ENCODE assay signal across 18 cellular contexts in the genomic region with DNA sequence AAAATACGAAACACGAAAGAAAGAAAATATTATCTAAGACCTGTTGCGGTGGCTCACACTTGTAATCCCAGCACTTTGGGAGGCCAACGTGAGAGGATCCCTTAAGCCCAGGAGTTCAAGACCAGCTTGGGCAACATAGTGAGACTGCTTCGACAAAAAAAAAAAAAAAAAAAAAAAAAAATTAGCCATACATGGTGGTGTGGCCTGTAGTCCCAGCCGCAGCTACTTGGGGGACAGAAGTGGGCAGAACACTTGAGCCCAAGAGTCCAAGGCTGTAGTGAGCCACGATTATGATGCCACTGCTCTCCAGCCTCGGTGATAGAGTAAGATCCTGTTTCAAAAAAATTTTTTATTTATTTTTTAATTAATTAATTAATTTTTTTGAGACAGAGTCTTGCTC. TPM values are rescaled to one million over a fixed set of nuclear protein-coding genes. Genes with fewer than 3 reads are reported as not detected.
DNase-seq lines count a peak whose midpoint lies in the region; ATAC-seq and TF ChIP-seq lines count a peak whose summit lies in the region.
"Had no signal": no experiment of that assay in that cellular context is flagged by ENCODE, and none has a peak within 500 bp of the region (broad histone marks: within the 10 kb centered on the region; RNA-seq: fewer than 3 reads in every experiment).

No MANE protein-coding gene starts in this region.

- no peak overlapping the region for H3K4me3 Mint-ChIP-seq in T-helper 1 cell treated with Interleukin-12 subunit alpha and Interleukin-12 subunit beta and Interleukin-4 antibody, amounts not matched to agents 30 μg/mL and 1 μg/mL, for 36 hours
- no peak overlapping the region for H3K4me3 Mint-ChIP-seq in activated T-helper 1 cell treated with anti-CD3 and anti-CD28 coated beads, Interleukin-12 subunit alpha, Interleukin-12 subunit beta, Interleukin-2, Interleukin-4 antibody, amounts not matched to agents 30 ng/mL and 10 ng/mL and 1 ng/mL, durations not matched to agents 14 hours and 24 hours and 36 hours
- H3K4me3 Mint-ChIP-seq in naive thymus-derived CD8-positive, alpha-beta T cell: peak overlapping the region in 1 of 10 donors; percentile 74

- H3K9me3 ChIP-seq in A673 (ENCODE audit: low read depth, low read length, poor library complexity, severe bottlenecking): no peaks in the 10 kb centered on the region
- H3K9me3 ChIP-seq: A549, lower lobe of right lung, SJCRH30 had no signal

- BruUV-seq in A673 (replicated peaks; lab: Mats Ljungman, UMichigan): no TSS peak

- peaks cover 20% of the 10 kb centered on the region for H3K36me3 Mint-ChIP-seq in T-helper 1 cell treated with Interleukin-12 subunit alpha and Interleukin-12 subunit beta and Interleukin-4 antibody, amounts not matched to agents 30 μg/mL and 1 μg/mL, for 36 hours (ENCODE audit: low read depth)
- H3K36me3 Mint-ChIP-seq in activated T-helper 1 cell treated with anti-CD3 and anti-CD28 coated beads, Interleukin-12 subunit alpha, Interleukin-12 subunit beta, Interleukin-2, Interleukin-4 antibody, amounts not matched to agents 30 ng/mL and 10 ng/mL and 1 ng/mL, durations not matched to agents 14 hours and 24 hours and 36 hours (ENCODE audit: low read depth): peaks cover 21% of the 10 kb centered on the region
- peaks cover 9 to 22% (median 16%) of the 10 kb centered on the region in 3 donors for H3K36me3 Mint-ChIP-seq in naive thymus-derived CD8-positive, alpha-beta T cell

- H3K27ac Mint-ChIP-seq in T-helper 1 cell treated with Interleukin-12 subunit alpha and Interleukin-12 subunit beta and Interleukin-4 antibody, amounts not matched to agents 30 μg/mL and 1 μg/mL, for 36 hours: peak overlapping the region; percentile 80
- H3K27ac Mint-ChIP-seq in activated T-helper 1 cell treated with anti-CD3 and anti-CD28 coated beads, Interleukin-12 subunit alpha, Interleukin-12 subunit beta, Interleukin-2, Interleukin-4 antibody, amounts not matched to agents 30 ng/mL and 10 ng/mL and 1 ng/mL, durations not matched to agents 14 hours and 24 hours and 36 hours: peak overlapping the region; percentile 79
- H3K27ac Mint-ChIP-seq in naive thymus-derived CD8-positive, alpha-beta T cell: peak overlapping the region in 6 of 10 donors; percentile 84 to 94 (median 92)

- H3K27me3 ChIP-seq in HL-60 (ENCODE audit: insufficient read depth, poor library complexity, severe bottlenecking) (no peaks in the 10 kb centered on the region), A673 (replicated peaks; ENCODE audit: insufficient read depth, low read depth, low read length, poor library complexity) (no peaks in the 10 kb centered on the region)
- H3K27me3 ChIP-seq: SJCRH30 had no signal

- no peak overlapping the region; the same call in 1 of the 2 replicates for H3K27ac ChIP-seq in HL-60 (replicated peaks)
- H3K27ac ChIP-seq in A673 (ENCODE audit: low read depth, low read length, poor library complexity, severe bottlenecking): no peak overlapping the region
- H3K27ac ChIP-seq: SJCRH30 had no signal

- ATAC-seq in naive thymus-derived CD8-positive, alpha-beta T cell: no peak

- POLR2A ChIA-PET in naive thymus-derived CD8-positive, alpha-beta T cell (lab: Charles Lee): interaction anchor here (0.7 to 6.1 kb wide), 10 partner anchors 10 to 353 kb away, joined by 3 to 40 read pairs (median 8); partner anchors contain the start of genes CREB3L4, DENND4B, GATAD2B and JTB
- POLR2A ChIA-PET in A673 (lab: Charles Lee; ENCODE audit: low non-redundant PET): interaction anchor here (0.6 kb wide), 1 partner anchor 310 kb away, joined by 5 read pairs; no protein-coding TSS in a partner anchor

- H3K36me3 ChIP-seq in A673 (ENCODE audit: insufficient read depth, low read length, poor library complexity, severe bottlenecking): peaks cover 27% of the 10 kb centered on the region

- peaks cover 3% of the 10 kb centered on the region for H3K9me3 Mint-ChIP-seq in T-helper 1 cell treated with Interleukin-12 subunit alpha and Interleukin-12 subunit beta and Interleukin-4 antibody, amounts not matched to agents 30 μg/mL and 1 μg/mL, for 36 hours
- H3K9me3 Mint-ChIP-seq in activated T-helper 1 cell treated with anti-CD3 and anti-CD28 coated beads, Interleukin-12 subunit alpha, Interleukin-12 subunit beta, Interleukin-2, Interleukin-4 antibody, amounts not matched to agents 30 ng/mL and 10 ng/mL and 1 ng/mL, durations not matched to agents 14 hours and 24 hours and 36 hours: no peaks in the 10 kb centered on the region
- H3K9me3 Mint-ChIP-seq in naive thymus-derived CD8-positive, alpha-beta T cell: no peaks in the 10 kb centered on the region

- H3K27me3 Mint-ChIP-seq in T-helper 1 cell treated with Interleukin-12 subunit alpha and Interleukin-12 subunit beta and Interleukin-4 antibody, amounts not matched to agents 30 μg/mL and 1 μg/mL, for 36 hours (ENCODE audit: low read depth): peaks cover 4% of the 10 kb centered on the region
- H3K27me3 Mint-ChIP-seq in activated T-helper 1 cell treated with anti-CD3 and anti-CD28 coated beads, Interleukin-12 subunit alpha, Interleukin-12 subunit beta, Interleukin-2, Interleukin-4 antibody, amounts not matched to agents 30 ng/mL and 10 ng/mL and 1 ng/mL, durations not matched to agents 14 hours and 24 hours and 36 hours (ENCODE audit: insufficient read depth): peaks cover 1% of the 10 kb centered on the region
- peaks cover 0 to 4% (median 0%) of the 10 kb centered on the region in 5 donors for H3K27me3 Mint-ChIP-seq in naive thymus-derived CD8-positive, alpha-beta T cell

- DNase-seq in T-helper 1 cell (no peak), HL-60 (ENCODE audit: low read depth in 1 of 2, low spot score in 1 of 2) (no peak), A673 (ENCODE audit: low spot score) (no peak), NCI-H2081 treated with DMSO at 0.1 percent for 48 hours (lab: John Stamatoyannopoulos, UW) (no peak)
- DNase-seq in activated T-helper 1 cell treated with anti-CD3 and anti-CD28 coated beads, Interleukin-12 subunit alpha, Interleukin-12 subunit beta, Interleukin-2, Interleukin-4 antibody, amounts not matched to agents 30 ng/mL and 10 ng/mL and 1 ng/mL, durations not matched to agents 14 hours and 24 hours and 36 hours (ENCODE audit: low spot score): no peak
- DNase-seq in naive thymus-derived CD8-positive, alpha-beta T cell: no peak
- no peak for DNase-seq in stimulated activated CD8-positive, alpha-beta memory T cell treated with anti-CD3 and anti-CD28 coated beads, Interleukin-4, amount 100 ng/mL, for 48 hours
- DNase-seq: activated T-cell treated with anti-CD3 and anti-CD28 coated beads, Interleukin-2, amount 50 U/mL, for 1 hour; effector CD4-positive, alpha-beta T cell; GOT3; lower lobe of right lung; NCI-H1436 treated with DMSO at 0.1 percent for 48 hours; NCI-H774; SJCRH30; small intestine; WERI-Rb-1 had no signal

- H3K4me3 ChIP-seq in HL-60 (replicated peaks; ENCODE audit: insufficient read depth, low read length) (peak overlapping the region; percentile 8; the same call in 1 of the 2 replicates), A673 (ENCODE audit: low read depth, low read length, poor library complexity, severe bottlenecking) (no peak overlapping the region)
- H3K4me3 ChIP-seq: A549 had no signal

- peaks cover 24% of the 10 kb centered on the region for H3K4me1 ChIP-seq in A673 (ENCODE audit: insufficient read depth, low read length, poor library complexity, severe bottlenecking)
- H3K4me1 ChIP-seq: SJCRH30 had no signal

- intact Hi-C loops in activated T-helper 1 cell treated with anti-CD3 and anti-CD28 coated beads, Interleukin-12 subunit alpha, Interleukin-12 subunit beta, Interleukin-2, Interleukin-4 antibody, amounts not matched to agents 30 ng/mL and 10 ng/mL and 1 ng/mL, durations not matched to agents 14 hours and 24 hours and 36 hours (cut with micrococcal nuclease): loop anchor here (2.0 kb wide), 1 partner anchor 309 kb away; the partner anchor contains the start of gene NPR1
- intact Hi-C loops in A673 (cut with micrococcal nuclease; ENCODE audit: unreplicated experiment): loop anchor here (2.0 to 10.0 kb wide), 6 partner anchors 67 to 473 kb away; partner anchors contain the start of genes ILF2 and NPR1

- H3K4me1 Mint-ChIP-seq in T-helper 1 cell treated with Interleukin-12 subunit alpha and Interleukin-12 subunit beta and Interleukin-4 antibody, amounts not matched to agents 30 μg/mL and 1 μg/mL, for 36 hours (ENCODE audit: low read depth): peaks cover 41% of the 10 kb centered on the region
- peaks cover 56% of the 10 kb centered on the region for H3K4me1 Mint-ChIP-seq in activated T-helper 1 cell treated with anti-CD3 and anti-CD28 coated beads, Interleukin-12 subunit alpha, Interleukin-12 subunit beta, Interleukin-2, Interleukin-4 antibody, amounts not matched to agents 30 ng/mL and 10 ng/mL and 1 ng/mL, durations not matched to agents 14 hours and 24 hours and 36 hours (ENCODE audit: low read depth)
- peaks cover 35 to 58% (median 49%) of the 10 kb centered on the region in 4 donors for H3K4me1 Mint-ChIP-seq in naive thymus-derived CD8-positive, alpha-beta T cell

- CTCF ChIA-PET in A673 (lab: Charles Lee): interaction anchor here (0.7 to 1.6 kb wide), 3 partner anchors 190 to 311 kb away, joined by 3 to 8 read pairs (median 4); no protein-coding TSS in a partner anchor

- TF ChIP-seq CTCF in HL-60 (IDR thresholded peaks at IDR 0.05; ENCODE audit: insufficient read depth, low read length) (no peak), A673 (conservative IDR thresholded peaks at IDR 0.05; ENCODE audit: low read depth, low read length) (no peak)

RNA-seq across cellular contexts. Expression of gene RAB13, which starts 1.5 kb away (rescaled TPM):
- total RNA-seq in activated T-helper 1 cell treated with anti-CD3 and anti-CD28 coated beads, Interleukin-12 subunit alpha, Interleukin-12 subunit beta, Interleukin-2, Interleukin-4 antibody, amounts not matched to agents 30 ng/mL and 10 ng/mL and 1 ng/mL, durations not matched to agents 14 hours and 24 hours and 36 hours: 2.2 and 3.3 TPM in 2 replicates
- 1 to 10 TPM; 2.8 to 3.1 TPM for total RNA-seq in naive thymus-derived CD8-positive, alpha-beta T cell
- 1 to 10 TPM in 1 of 3 donors, under 1 TPM in 2; 0.53 to 1.0 (median 0.66) TPM for polyA plus RNA-seq in naive thymus-derived CD8-positive, alpha-beta T cell
- 169 and 206 TPM in 2 replicates for total RNA-seq in A673 (2021)

RNA-seq across cellular contexts. Expression of gene RPS27, which starts 2.9 kb away (rescaled TPM):
- total RNA-seq in activated T-helper 1 cell treated with anti-CD3 and anti-CD28 coated beads, Interleukin-12 subunit alpha, Interleukin-12 subunit beta, Interleukin-2, Interleukin-4 antibody, amounts not matched to agents 30 ng/mL and 10 ng/mL and 1 ng/mL, durations not matched to agents 14 hours and 24 hours and 36 hours: 1,226 and 1,349 TPM in 2 replicates
- 1,000 to 10,000 TPM; 5,101 to 5,184 TPM for total RNA-seq in naive thymus-derived CD8-positive, alpha-beta T cell
- over 10,000 TPM; 23,491 to 26,660 (median 26,449) TPM for polyA plus RNA-seq in naive thymus-derived CD8-positive, alpha-beta T cell
- total RNA-seq in A673 (2021): 1,464 and 1,548 TPM in 2 replicates

RNA-seq across cellular contexts. Expression of gene JTB, which starts 10.1 kb away (rescaled TPM):
- 198 and 213 TPM in 2 replicates for total RNA-seq in activated T-helper 1 cell treated with anti-CD3 and anti-CD28 coated beads, Interleukin-12 subunit alpha, Interleukin-12 subunit beta, Interleukin-2, Interleukin-4 antibody, amounts not matched to agents 30 ng/mL and 10 ng/mL and 1 ng/mL, durations not matched to agents 14 hours and 24 hours and 36 hours
- 100 to 1,000 TPM; 120 to 121 TPM for total RNA-seq in naive thymus-derived CD8-positive, alpha-beta T cell
- polyA plus RNA-seq in naive thymus-derived CD8-positive, alpha-beta T cell: 100 to 1,000 TPM; 302 to 384 (median 322) TPM
- 126 and 142 TPM in 2 replicates for total RNA-seq in A673 (2021)

RNA-seq across cellular contexts. Expression of gene CREB3L4, which starts 19.9 kb away (rescaled TPM):
- total RNA-seq in activated T-helper 1 cell treated with anti-CD3 and anti-CD28 coated beads, Interleukin-12 subunit alpha, Interleukin-12 subunit beta, Interleukin-2, Interleukin-4 antibody, amounts not matched to agents 30 ng/mL and 10 ng/mL and 1 ng/mL, durations not matched to agents 14 hours and 24 hours and 36 hours: 8.1 and 9.8 TPM in 2 replicates
- total RNA-seq in naive thymus-derived CD8-positive, alpha-beta T cell: 10 to 100 TPM; 11.1 to 13.2 TPM
- 1 to 10 TPM; 4.3 to 6.0 (median 4.4) TPM for polyA plus RNA-seq in naive thymus-derived CD8-positive, alpha-beta T cell
- total RNA-seq in A673 (2021): 8.7 and 14.4 TPM in 2 replicates

RNA-seq across cellular contexts. Expression of gene SLC39A1, which starts 24.3 kb away (rescaled TPM):
- 75.4 and 76.1 TPM in 2 replicates for total RNA-seq in activated T-helper 1 cell treated with anti-CD3 and anti-CD28 coated beads, Interleukin-12 subunit alpha, Interleukin-12 subunit beta, Interleukin-2, Interleukin-4 antibody, amounts not matched to agents 30 ng/mL and 10 ng/mL and 1 ng/mL, durations not matched to agents 14 hours and 24 hours and 36 hours
- total RNA-seq in naive thymus-derived CD8-positive, alpha-beta T cell: 10 to 100 TPM; 14.7 to 14.9 TPM
- polyA plus RNA-seq in naive thymus-derived CD8-positive, alpha-beta T cell: 10 to 100 TPM; 29.5 to 35.2 (median 32.6) TPM
- total RNA-seq in A673 (2021): 90.7 and 97.3 TPM in 2 replicates

Comparison
In these comparisons a context has a peak if more than half of its experiments do, and no peak if none do; other contexts are left out.
1. RNA of gene RAB13, which starts 1.5 kb away (total RNA-seq): 169 to 206 TPM in A673; 2.2 to 3.3 TPM in activated T-helper 1 cell treated with anti-CD3 and anti-CD28 coated beads, Interleukin-12 subunit alpha, Interleukin-12 subunit beta, Interleukin-2, Interleukin-4 antibody, amounts not matched to agents 30 ng/mL and 10 ng/mL and 1 ng/mL, durations not matched to agents 14 hours and 24 hours and 36 hours and 2.8 to 3.1 TPM in naive thymus-derived CD8-positive, alpha-beta T cell; every median in the first group is over 10 times any median in the second.
2. Peak in every context shown above with its lines, with median percentiles within 50 percentile points of each other: H3K27ac Mint-ChIP-seq.